1 cellular context compared by ENCODE assay signal in the genomic region with DNA sequence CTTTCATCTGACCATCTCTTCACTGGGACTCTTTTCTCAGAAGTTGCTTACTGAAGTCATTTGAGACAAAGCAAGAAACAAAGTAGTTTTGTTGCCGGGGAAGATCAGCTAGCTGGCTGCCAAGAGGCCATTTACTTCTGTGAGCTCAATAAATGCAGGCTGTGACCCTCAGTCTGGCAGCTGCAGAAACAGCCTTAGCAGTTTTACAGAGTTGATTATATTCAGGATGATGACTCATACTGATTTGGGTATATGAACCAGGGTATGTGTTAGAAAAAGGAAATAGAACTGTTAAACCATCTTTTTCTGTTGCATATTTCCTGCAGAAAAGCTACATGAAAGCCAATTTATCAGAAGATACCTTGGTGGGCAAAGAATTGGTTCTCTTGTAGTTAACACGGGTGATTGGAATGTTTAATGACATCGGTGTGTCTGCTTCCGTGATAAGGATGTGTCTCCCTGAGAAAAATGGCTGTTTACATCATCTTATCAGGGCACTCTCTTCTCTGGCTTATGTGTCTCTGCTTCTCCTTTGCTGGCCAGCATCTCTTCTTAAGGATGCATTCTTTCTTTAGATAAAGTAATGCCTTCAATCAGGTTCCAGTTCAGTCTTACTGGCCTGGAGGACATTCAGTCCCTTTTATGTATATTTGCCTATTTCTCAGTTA.
TF ChIP-seq lines count a peak whose summit lies in the region.

No MANE protein-coding gene starts in this region.

TF ChIP-seq in HEK293, 187 proteins besides CTCF, POLR2A, EP300 and RAD21 (continued from another document):
- TF ChIP-seq, protein P1, sequence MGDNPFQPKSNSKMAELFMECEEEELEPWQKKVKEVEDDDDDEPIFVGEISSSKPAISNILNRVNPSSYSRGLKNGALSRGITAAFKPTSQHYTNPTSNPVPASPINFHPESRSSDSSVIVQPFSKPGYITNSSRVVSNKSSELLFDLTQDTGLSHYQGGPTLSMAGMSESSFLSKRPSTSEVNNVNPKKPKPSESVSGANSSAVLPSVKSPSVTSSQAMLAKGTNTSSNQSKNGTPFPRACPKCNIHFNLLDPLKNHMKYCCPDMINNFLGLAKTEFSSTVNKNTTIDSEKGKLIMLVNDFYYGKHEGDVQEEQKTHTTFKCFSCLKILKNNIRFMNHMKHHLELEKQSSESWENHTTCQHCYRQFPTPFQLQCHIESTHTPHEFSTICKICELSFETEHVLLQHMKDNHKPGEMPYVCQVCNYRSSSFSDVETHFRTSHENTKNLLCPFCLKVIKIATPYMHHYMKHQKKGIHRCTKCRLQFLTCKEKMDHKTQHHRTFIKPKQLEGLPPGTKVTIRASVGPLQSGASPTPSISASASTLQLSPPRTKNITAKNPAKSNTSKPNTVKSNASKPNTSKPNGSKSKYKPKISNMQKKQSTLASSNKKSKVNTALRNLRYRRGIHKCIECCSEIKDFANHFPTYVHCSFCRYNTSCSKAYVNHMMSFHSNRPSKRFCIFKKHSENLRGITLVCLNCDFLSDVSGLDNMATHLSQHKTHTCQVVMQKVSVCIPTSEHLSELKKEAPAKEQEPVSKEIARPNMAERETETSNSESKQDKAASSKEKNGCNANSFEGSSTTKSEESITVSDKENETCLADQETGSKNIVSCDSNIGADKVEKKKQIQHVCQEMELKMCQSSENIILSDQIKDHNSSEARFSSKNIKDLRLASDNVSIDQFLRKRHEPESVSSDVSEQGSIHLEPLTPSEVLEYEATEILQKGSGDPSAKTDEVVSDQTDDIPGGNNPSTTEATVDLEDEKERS (tag by site-specific recombination; IDR thresholded peaks at IDR 0.05), result no peak
- TF ChIP-seq ZNF623 (tag by site-specific recombination; IDR thresholded peaks at IDR 0.05) (no peak), SP3 (tag by site-specific recombination; IDR thresholded peaks at IDR 0.05) (no peak), ZNF530 (tag by site-specific recombination; IDR thresholded peaks at IDR 0.05; ENCODE audit: low read depth) (no peak)
